Comparison of ENCODE assay signal across 8 cellular contexts in the genomic region with DNA sequence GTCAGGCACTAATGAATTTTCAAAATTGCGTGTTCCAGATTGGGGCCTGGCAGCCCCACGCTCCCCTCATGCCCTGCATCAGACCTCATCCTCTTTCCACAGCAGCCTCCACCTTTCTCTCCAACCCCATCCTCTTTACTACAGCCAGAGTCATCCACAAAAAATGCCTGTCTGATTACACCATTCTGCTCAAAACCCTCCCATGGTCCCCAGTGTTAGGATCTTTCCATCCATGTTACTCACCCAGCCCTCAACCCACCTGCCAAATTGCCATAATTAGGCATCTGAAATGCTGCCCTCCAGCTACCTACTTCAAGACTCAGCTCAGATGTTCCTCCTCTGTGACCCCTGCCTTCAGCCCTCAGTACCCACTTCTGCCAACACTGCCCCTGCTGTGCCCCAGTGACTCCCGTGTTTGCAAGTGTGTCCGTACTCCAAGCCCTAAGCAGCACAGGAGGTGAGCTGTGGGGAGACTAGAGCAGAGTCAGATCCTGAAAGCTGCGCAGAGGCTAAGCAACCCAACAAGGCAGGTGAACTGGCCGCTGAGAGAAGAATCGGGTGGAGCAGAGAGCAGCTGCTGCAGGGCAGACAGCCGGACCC. TPM values are rescaled to one million over a fixed set of nuclear protein-coding genes. Genes with fewer than 3 reads are reported as not detected.
DNase-seq lines count a peak whose midpoint lies in the region; ATAC-seq and TF ChIP-seq lines count a peak whose summit lies in the region.

No MANE protein-coding gene starts in this region.

- no peaks in the 10 kb centered on the region for H3F3A ChIP-seq in OCI-LY1 (ENCODE audit: insufficient read depth, low read length)

- H3K9me3 ChIP-seq in OCI-LY1 (ENCODE audit: low read length): no peaks in the 10 kb centered on the region
- no peaks in the 10 kb centered on the region for H3K9me3 ChIP-seq in esophagus (ENCODE audit: control insufficient read depth in 2 of 2, insufficient read depth in 1 of 2, low read depth in 1 of 2, low read length in 1 of 2)

- H3K36me3 ChIP-seq in OCI-LY1 (ENCODE audit: insufficient read depth, low read length): peaks cover 3% of the 10 kb centered on the region; the same call in 1 of the 2 replicates
- no peaks in the 10 kb centered on the region for H3K36me3 ChIP-seq in esophagus (ENCODE audit: control insufficient read depth in 2 of 2, insufficient read depth in 2 of 2, low read length in 1 of 2)

- 30 to 33% methylated on average over 8 of the region's 8 CpGs for WGBS in esophagus, 2 donors

- H3K4me1 ChIP-seq in OCI-LY1 (ENCODE audit: insufficient read depth, low read length, severe bottlenecking): peaks cover 35% of the 10 kb centered on the region
- peaks cover 3 to 38% of the 10 kb centered on the region in 2 donors for H3K4me1 ChIP-seq in esophagus (ENCODE audit: control insufficient read depth in 2 of 2, insufficient read depth in 2 of 2, low read length in 1 of 2)

- no peaks in the 10 kb centered on the region for H4K20me1 ChIP-seq in OCI-LY1 (ENCODE audit: insufficient read depth, low read length)

- H3K27me3 ChIP-seq in OCI-LY1 (ENCODE audit: insufficient read depth, low read length) (no peaks in the 10 kb centered on the region), esophagus (ENCODE audit: control insufficient read depth in 1 of 2, insufficient read depth in 2 of 2, low read length in 2 of 2) (no peaks in the 10 kb centered on the region)

- no peaks in the 10 kb centered on the region for H3K79me2 ChIP-seq in OCI-LY1 (ENCODE audit: insufficient read depth, low read length)

- no peaks in the 10 kb centered on the region for H3K9me2 ChIP-seq in OCI-LY1 (ENCODE audit: low read depth, low read length)

- H3K4me3 ChIP-seq in OCI-LY1 (ENCODE audit: low read depth, low read length, poor library complexity, severe bottlenecking) (peak overlapping the region; percentile 48), esophagus (ENCODE audit: low read depth in 1 of 2, low read length in 2 of 2) (peak overlapping the region; percentile 34 to 39), retinal pigment epithelial cell (ENCODE audit: low read length) (peak overlapping the region; percentile 60)

- peak overlapping the region; percentile 67 for H3K4me2 ChIP-seq in OCI-LY1 (ENCODE audit: low read length)

- ATAC-seq in HG02642 (IDR thresholded peaks at IDR 0.05; ENCODE audit: poor library complexity, unreplicated experiment) (no peak), HG03196 (IDR thresholded peaks at IDR 0.05; ENCODE audit: unreplicated experiment) (no peak), HG02884 (IDR thresholded peaks at IDR 0.05; ENCODE audit: unreplicated experiment) (no peak)

- peak overlapping the region; percentile 47; the same call in 1 of the 2 replicates for H3K9ac ChIP-seq in OCI-LY1 (ENCODE audit: low read length)

- peak overlapping the region; percentile 53 for H3K27ac ChIP-seq in OCI-LY1 (ENCODE audit: low read depth, low read length, poor library complexity, severe bottlenecking)
- no peak overlapping the region for H3K27ac ChIP-seq in esophagus (ENCODE audit: low read depth in 2 of 2, low read length in 1 of 2)

- TF ChIP-seq CTCF in GM13976 (IDR thresholded peaks at IDR 0.05; ENCODE audit: borderline replicate concordance, control extremely low read depth, extremely low read depth, insufficient read depth, missing control alignments) (no peak), OCI-LY1 (IDR thresholded peaks at IDR 0.05; ENCODE audit: low read length) (no peak), retinal pigment epithelial cell (conservative IDR thresholded peaks at IDR 0.05; ENCODE audit: low read depth, low read length) (no peak)

- DNase-seq in GM13976 (ENCODE audit: low spot score) (peak; percentile 44), retinal pigment epithelial cell (ENCODE audit: low read depth) (no peak), mucosa of gallbladder (ENCODE audit: low spot score) (no peak)

- in situ Hi-C loops in GM13976 (cut with MboI; ENCODE audit: low sequenced_read_pairs, unreplicated experiment): loop anchor here (10.0 to 25.0 kb wide), 3 partner anchors 168 to 696 kb away; a partner anchor contains a TSS

- H2AFZ ChIP-seq in OCI-LY1 (ENCODE audit: low read length): no peak overlapping the region

RNA-seq across cellular contexts. Expression of a gene that starts 0.7 kb away (rescaled TPM):
- polyA plus RNA-seq in esophagus: 1 to 10 TPM; 1.8 to 2.6 TPM
- total RNA-seq in mucosa of gallbladder: 2.1 TPM

RNA-seq across cellular contexts. Expression of a gene that starts 13.9 kb away (rescaled TPM):
- 10 to 100 TPM; 18.1 to 22.1 TPM for polyA plus RNA-seq in esophagus
- total RNA-seq in mucosa of gallbladder: 40.3 TPM

RNA-seq across cellular contexts. Expression of a gene that starts 36.9 kb away (rescaled TPM):
- polyA plus RNA-seq in esophagus: 10 to 100 TPM; 14.2 to 17.9 TPM
- total RNA-seq in mucosa of gallbladder: 16.6 TPM

RNA-seq across cellular contexts. Expression of a gene that starts 41.9 kb away (rescaled TPM):
- 100 to 1,000 TPM in 1 of 2 donors, 10 to 100 TPM in 1; 66.1 to 124 TPM for polyA plus RNA-seq in esophagus
- 138 TPM for total RNA-seq in mucosa of gallbladder

RNA-seq across cellular contexts. Expression of a gene that starts 46.1 kb away (rescaled TPM):
- polyA plus RNA-seq in esophagus: 10 to 100 TPM; 22.7 to 30.6 TPM
- 23.4 TPM for total RNA-seq in mucosa of gallbladder
